ENCODE assay signal across 1 cellular context in genomic region chr2:239288237-239288636, GRCh38.
TF ChIP-seq lines count a peak whose summit lies in the region.

No MANE protein-coding gene starts in this region.

TF ChIP-seq in IMR-90, 13 proteins besides CTCF, POLR2A, EP300 and RAD21 (continued from another document):
- TF ChIP-seq RCOR1 (IDR thresholded peaks at IDR 0.05; ENCODE audit: insufficient replicate concordance, low read length) (no peak), MAZ (IDR thresholded peaks at IDR 0.05; ENCODE audit: borderline replicate concordance, low read depth, low read length) (no peak), CHD1 (IDR thresholded peaks at IDR 0.05; ENCODE audit: low read depth, low read length) (no peak), ELK1 (IDR thresholded peaks at IDR 0.05; ENCODE audit: borderline replicate concordance, low read depth, low read length) (no peak), MXI1 (IDR thresholded peaks at IDR 0.05; ENCODE audit: borderline replicate concordance, low read depth, low read length) (no peak), SMC3 (IDR thresholded peaks at IDR 0.05; ENCODE audit: low read depth, low read length) (no peak), USF2 (IDR thresholded peaks at IDR 0.05; ENCODE audit: low read depth, low read length) (no peak), MAFK (IDR thresholded peaks at IDR 0.05; ENCODE audit: low read depth, low read length) (no peak), CEBPB (IDR thresholded peaks at IDR 0.05; ENCODE audit: low read depth, low read length) (no peak), NFE2L2 (IDR thresholded peaks at IDR 0.05; ENCODE audit: low read depth, low read length) (no peak)
TF ChIP-seq in IMR-90: peak in this region for 0.
